Comparison of ENCODE assay signal across 14 cellular contexts in the genomic region with DNA sequence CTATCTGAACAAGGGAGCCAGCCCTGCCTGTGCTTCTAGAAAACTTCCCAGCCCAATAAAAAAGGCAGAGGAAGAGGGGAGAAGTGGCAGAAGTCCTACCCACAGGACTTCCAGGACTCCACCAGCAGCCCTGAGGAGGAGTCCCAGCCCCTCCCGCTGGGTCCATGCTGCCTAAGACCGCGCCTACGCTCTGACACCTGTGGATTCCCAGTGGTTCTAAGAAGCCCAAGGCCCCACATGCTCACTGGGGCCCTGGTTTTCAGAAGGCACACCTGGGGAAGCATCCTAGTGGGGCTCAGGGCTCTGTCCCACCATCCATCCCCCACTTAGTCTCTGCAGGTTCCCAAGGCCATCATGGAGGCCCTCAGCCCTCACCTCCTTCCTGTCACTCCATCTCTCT. TPM values are rescaled to one million over a fixed set of nuclear protein-coding genes. Genes with fewer than 3 reads are reported as not detected.
A peak's percentile ranks its signal among the peaks of the same experiment; 100 is the strongest.
DNase-seq lines count a peak whose midpoint lies in the region; ATAC-seq and TF ChIP-seq lines count a peak whose summit lies in the region.
"Had no signal": no experiment of that assay in that cellular context is flagged by ENCODE, and none has a peak within 500 bp of the region (broad histone marks: within the 10 kb centered on the region; RNA-seq: fewer than 3 reads in every experiment).

No MANE protein-coding gene starts in this region.

- intact Hi-C loops in esophagus squamous epithelium (cut with DNase I) = no loop called here
- intact Hi-C loops in left lung (cut with DNase I) = no loop called here

- H3K9me3 ChIP-seq in CD4-positive, CD25-positive, alpha-beta regulatory T cell (ENCODE audit: control insufficient read depth in 2 of 2, low read length in 2 of 2) = no peaks in the 10 kb centered on the region
- H3K9me3 ChIP-seq in T-helper 17 cell (ENCODE audit: control insufficient read depth, low read length, poor library complexity, severe bottlenecking) = no peaks in the 10 kb centered on the region
- no peaks in the 10 kb centered on the region for H3K9me3 ChIP-seq in esophagus squamous epithelium
- no peaks in the 10 kb centered on the region for H3K9me3 ChIP-seq in skeletal muscle satellite cell (replicated peaks; ENCODE audit: low read length)
- H3K9me3 ChIP-seq in left lung = no peaks in the 10 kb centered on the region

- in situ Hi-C loops in ACHN (cut with HindIII; ENCODE audit: low pct_ligation_motif_present, low pct_unique_long_range_greater_than_20kb, low sequenced_read_pairs) = no loop called here

- H3K27me3 Mint-ChIP-seq in CD4-positive, CD25-positive, alpha-beta regulatory T cell = no peaks in the 10 kb centered on the region
- H3K27me3 Mint-ChIP-seq in T-helper 17 cell = no peaks in the 10 kb centered on the region

- WGBS in esophagus squamous epithelium, 2 donors = no CpG with 5 or more reads among the region's 4 CpGs

- peak overlapping the region in 2 of 4 donors; percentile 17 to 56 for H3K4me3 Mint-ChIP-seq in CD4-positive, CD25-positive, alpha-beta regulatory T cell
- H3K4me3 Mint-ChIP-seq in T-helper 17 cell = no peak overlapping the region
- H3K4me3 Mint-ChIP-seq: activated B cell treated with CpG ODN at 0.5 μM for 24 hours had no signal

- no peak overlapping the region for H3K4me3 ChIP-seq in CD4-positive, CD25-positive, alpha-beta regulatory T cell (ENCODE audit: low read depth, low read length)
- H3K4me3 ChIP-seq in esophagus squamous epithelium = no peak overlapping the region
- no peak overlapping the region for H3K4me3 ChIP-seq in skeletal muscle satellite cell (ENCODE audit: low read length)
- no peak overlapping the region for H3K4me3 ChIP-seq in left lung
- H3K4me3 ChIP-seq: GM23248 had no signal

- no peak for ATAC-seq in CD4-positive, CD25-positive, alpha-beta regulatory T cell (ENCODE audit: low read depth in 2 of 2)
- ATAC-seq in T-helper 17 cell (no peak), esophagus mucosa (no peak), GM19035 (IDR thresholded peaks at IDR 0.05; ENCODE audit: unreplicated experiment) (no peak), left lung (no peak)

- H3K27ac ChIP-seq in CD4-positive, CD25-positive, alpha-beta regulatory T cell (ENCODE audit: insufficient read depth, low read length, poor library complexity, severe bottlenecking) = peak overlapping the region; percentile 14
- H3K27ac ChIP-seq in esophagus squamous epithelium (peak overlapping the region; percentile 0 to 90 (median 84)), left lung (peak overlapping the region in 1 of 2 donors; percentile 74)
- H3K27ac ChIP-seq: C4-2B had no signal

- H3K9ac ChIP-seq in skeletal muscle satellite cell (ENCODE audit: low read depth, low read length) = peak overlapping the region; percentile 21

- no peaks in the 10 kb centered on the region for H3K27me3 ChIP-seq in CD4-positive, CD25-positive, alpha-beta regulatory T cell (ENCODE audit: control insufficient read depth, insufficient read depth, low read length)
- H3K27me3 ChIP-seq in esophagus squamous epithelium (no peaks in the 10 kb centered on the region), skeletal muscle satellite cell (ENCODE audit: control insufficient read depth, insufficient read depth, low read length) (no peaks in the 10 kb centered on the region), left lung (no peaks in the 10 kb centered on the region)

- TF ChIP-seq POLR2A in esophagus squamous epithelium (IDR thresholded peaks at IDR 0.05) = no peak

- H3K36me3 Mint-ChIP-seq in CD4-positive, CD25-positive, alpha-beta regulatory T cell = peaks cover 4% of the 10 kb centered on the region
- peaks cover 2% of the 10 kb centered on the region for H3K36me3 Mint-ChIP-seq in T-helper 17 cell (ENCODE audit: low read depth)

- H3K4me1 ChIP-seq in CD4-positive, CD25-positive, alpha-beta regulatory T cell (ENCODE audit: control insufficient read depth, insufficient read depth, low read length, poor library complexity, severe bottlenecking) = peaks cover 24% of the 10 kb centered on the region
- peaks cover 77 to 100% (median 94%) of the 10 kb centered on the region in 3 donors for H3K4me1 ChIP-seq in esophagus squamous epithelium
- peaks cover 98% of the 10 kb centered on the region for H3K4me1 ChIP-seq in skeletal muscle satellite cell (ENCODE audit: control insufficient read depth, insufficient read depth, low read length)
- peaks cover 36 to 97% of the 10 kb centered on the region in 2 donors for H3K4me1 ChIP-seq in left lung

- H3K4me2 ChIP-seq in skeletal muscle satellite cell (ENCODE audit: low read length) = peak overlapping the region; percentile 5

- H3K36me3 ChIP-seq in CD4-positive, CD25-positive, alpha-beta regulatory T cell (ENCODE audit: control insufficient read depth, insufficient read depth, low read length) = no peaks in the 10 kb centered on the region
- no peaks in the 10 kb centered on the region for H3K36me3 ChIP-seq in esophagus squamous epithelium
- H3K36me3 ChIP-seq in skeletal muscle satellite cell (ENCODE audit: insufficient read depth, low read length) = peaks cover 17% of the 10 kb centered on the region
- H3K36me3 ChIP-seq in left lung = peaks cover 0 to 4% of the 10 kb centered on the region in 2 donors

- H3K9me3 Mint-ChIP-seq in CD4-positive, CD25-positive, alpha-beta regulatory T cell = no peaks in the 10 kb centered on the region
- H3K9me3 Mint-ChIP-seq: activated B cell treated with CpG ODN at 0.5 μM for 24 hours had no signal

- TF ChIP-seq CTCF in esophagus squamous epithelium (IDR thresholded peaks at IDR 0.05) (no peak), left lung (IDR thresholded peaks at IDR 0.05) (no peak)

- H3K4me1 Mint-ChIP-seq in CD4-positive, CD25-positive, alpha-beta regulatory T cell = peaks cover 6 to 87% (median 27%) of the 10 kb centered on the region in 4 donors
- H3K4me1 Mint-ChIP-seq in T-helper 17 cell = peaks cover 20% of the 10 kb centered on the region

- DNase-seq in CD4-positive, CD25-positive, alpha-beta regulatory T cell = no peak
- DNase-seq in T-helper 17 cell (no peak), esophagus squamous epithelium (lab: John Stamatoyannopoulos, UW) (no peak), ACHN (no peak), left lung (no peak)
- DNase-seq: activated B cell treated with CpG ODN at 0.5 μM for 24 hours; activated T-cell treated with anti-CD3 and anti-CD28 coated beads, Interleukin-2, amount 50 U/mL, for 1 hour; GM23248; left colon; SW 1271 had no signal

- H3K27ac Mint-ChIP-seq in CD4-positive, CD25-positive, alpha-beta regulatory T cell = peak overlapping the region; percentile 65 to 86 (median 74)
- peak overlapping the region; percentile 51 for H3K27ac Mint-ChIP-seq in T-helper 17 cell
- H3K27ac Mint-ChIP-seq: activated B cell treated with CpG ODN at 0.5 μM for 24 hours had no signal

RNA-seq across cellular contexts. Expression of a gene that starts 32.7 kb away (rescaled TPM):
- total RNA-seq in CD4-positive, CD25-positive, alpha-beta regulatory T cell = 47.5 TPM
- polyA plus RNA-seq in CD4-positive, CD25-positive, alpha-beta regulatory T cell = 10 to 100 TPM; 28.3 to 78.8 (median 51.8) TPM
- total RNA-seq in T-helper 17 cell (10 to 100 TPM; 36.8 to 88.9 TPM), esophagus squamous epithelium (100 to 1,000 TPM; 118 to 145 (median 131) TPM), esophagus mucosa (117 TPM), left lung (100 to 1,000 TPM; 164 to 225 TPM)
- total RNA-seq in skeletal muscle satellite cell (2012; rRNA removed) = 110 and 141 TPM in 2 replicates
